ENCODE assay signal across 8 cellular contexts in genomic region chr13:23741879-23742510, GRCh38.
DNase-seq lines count a peak whose midpoint lies in the region; ATAC-seq and TF ChIP-seq lines count a peak whose summit lies in the region.

No MANE protein-coding gene starts in this region.

- intact Hi-C loops in upper lobe of right lung (cut with DNase I), result no loop called here

- no peak overlapping the region for H3K27ac Mint-ChIP-seq in stimulated activated memory B cell treated with anti-CD40 and anti-IgM and Interleukin-4, amounts not matched to agents 10 μg/mL and 1 μg/mL and 100 μg/mL, for 72 hours

- no peaks in the 10 kb centered on the region for H3K9me3 ChIP-seq in upper lobe of right lung

- H3K4me3 ChIP-seq in fibroblast of pulmonary artery (replicated peaks; ENCODE audit: low read depth, low read length), result no peak overlapping the region
- no peak overlapping the region for H3K4me3 ChIP-seq in upper lobe of right lung

- H3K4me3 Mint-ChIP-seq in stimulated activated memory B cell treated with anti-CD40 and anti-IgM and Interleukin-4, amounts not matched to agents 10 μg/mL and 1 μg/mL and 100 μg/mL, for 72 hours, result no peak overlapping the region

- H3K27me3 ChIP-seq in upper lobe of right lung, result no peaks in the 10 kb centered on the region

- peaks cover 2% of the 10 kb centered on the region for H3K9me3 Mint-ChIP-seq in stimulated activated memory B cell treated with anti-CD40 and anti-IgM and Interleukin-4, amounts not matched to agents 10 μg/mL and 1 μg/mL and 100 μg/mL, for 72 hours

- H3K27ac ChIP-seq in upper lobe of right lung, result no peak overlapping the region

- H3K4me1 Mint-ChIP-seq in stimulated activated memory B cell treated with anti-CD40 and anti-IgM and Interleukin-4, amounts not matched to agents 10 μg/mL and 1 μg/mL and 100 μg/mL, for 72 hours, result no peaks in the 10 kb centered on the region

- TF ChIP-seq CTCF in fibroblast of pulmonary artery (IDR thresholded peaks at IDR 0.05; ENCODE audit: low read length, missing control alignments) (peak; percentile 50), upper lobe of right lung (IDR thresholded peaks at IDR 0.05) (peak; percentile 44)

- peaks cover 12% of the 10 kb centered on the region for H3K4me1 ChIP-seq in upper lobe of right lung

- no peaks in the 10 kb centered on the region for H3K36me3 ChIP-seq in upper lobe of right lung

- DNase-seq in stimulated activated CD4-positive, alpha-beta T cell treated with anti-CD3 and anti-CD28 coated beads, Interleukin-15, amount 100 ng/mL, for 24 hours, result peak; percentile 11
- DNase-seq in stimulated activated CD4-positive, alpha-beta T cell treated with anti-CD3 and anti-CD28 coated beads, Interleukin-4, amount 100 ng/mL, for 24 hours, result no peak
- DNase-seq in OCI-M1 (lab: John Stamatoyannopoulos, UW), result peak; percentile 9
- no peak for DNase-seq in fibroblast of pulmonary artery (ENCODE audit: low read depth)
- DNase-seq in upper lobe of right lung, result no peak
- no peak for DNase-seq in activated naive CD4-positive, alpha-beta T cell treated with Interleukin-2 at 50 U/mL for 16 hours

- no peaks in the 10 kb centered on the region for H3K27me3 Mint-ChIP-seq in stimulated activated memory B cell treated with anti-CD40 and anti-IgM and Interleukin-4, amounts not matched to agents 10 μg/mL and 1 μg/mL and 100 μg/mL, for 72 hours

- ATAC-seq in upper lobe of right lung, result no peak
- no peak for ATAC-seq in stimulated activated memory B cell treated with anti-CD40 and anti-IgM and Interleukin-4, amounts not matched to agents 10 μg/mL and 1 μg/mL and 100 μg/mL, for 72 hours
- no peak for ATAC-seq in GM19452 (IDR thresholded peaks at IDR 0.05; ENCODE audit: unreplicated experiment)

- peaks cover 11% of the 10 kb centered on the region for H3K36me3 Mint-ChIP-seq in stimulated activated memory B cell treated with anti-CD40 and anti-IgM and Interleukin-4, amounts not matched to agents 10 μg/mL and 1 μg/mL and 100 μg/mL, for 72 hours

Comparison
In these comparisons a context has a peak if more than half of its experiments do, and no peak if none do; other contexts are left out.
1. DNase-seq: peak in stimulated activated CD4-positive, alpha-beta T cell treated with anti-CD3 and anti-CD28 coated beads, Interleukin-15, amount 100 ng/mL, for 24 hours (single experiment) and OCI-M1 (single experiment); none in stimulated activated CD4-positive, alpha-beta T cell treated with anti-CD3 and anti-CD28 coated beads, Interleukin-4, amount 100 ng/mL, for 24 hours (single experiment), fibroblast of pulmonary artery (single experiment), upper lobe of right lung (single experiment) and activated naive CD4-positive, alpha-beta T cell treated with Interleukin-2 at 50 U/mL for 16 hours (single experiment).